Comparison of ENCODE assay signal across 25 cellular contexts in genomic region chr12:20415641-20416040, GRCh38. TPM values are rescaled to one million over a fixed set of nuclear protein-coding genes. Genes with fewer than 3 reads are reported as not detected.
DNase-seq lines count a peak whose midpoint lies in the region; ATAC-seq and TF ChIP-seq lines count a peak whose summit lies in the region.
"Had no signal": no experiment of that assay in that cellular context is flagged by ENCODE, and none has a peak within 500 bp of the region (broad histone marks: within the 10 kb centered on the region; RNA-seq: fewer than 3 reads in every experiment).

No MANE protein-coding gene starts in this region.

- peak overlapping the region in 6 of 11 experiments; percentile 16 to 49 (median 35); a peak in 7 of 22 replicates for H3K4me2 ChIP-seq in BLaER1 treated with 17β-estradiol and CSF1 and Interleukin-3, amounts not matched to agents 10 nM and 100 nM
- H3K4me2 ChIP-seq: GM23338, PC-9 had no signal

- H4K20me1 ChIP-seq in BLaER1 treated with 17β-estradiol and CSF1 and Interleukin-3, amounts not matched to agents 10 nM and 100 nM: no peaks in the 10 kb centered on the region

- H3K27me3 ChIP-seq in BLaER1 treated with 17β-estradiol and CSF1 and Interleukin-3, amounts not matched to agents 10 nM and 100 nM: no peaks in the 10 kb centered on the region; a peak in 1 of 22 replicates
- no peaks in the 10 kb centered on the region for H3K27me3 ChIP-seq in right atrium auricular region

- H3K9ac ChIP-seq in BLaER1 treated with 17β-estradiol and CSF1 and Interleukin-3, amounts not matched to agents 10 nM and 100 nM: no peak overlapping the region

- H3K4me1 ChIP-seq in BLaER1 treated with 17β-estradiol and CSF1 and Interleukin-3, amounts not matched to agents 10 nM and 100 nM: peaks cover 4 to 26% (median 13%) of the 10 kb centered on the region in 10 experiments; a peak in 16 of 20 replicates
- H3K4me1 ChIP-seq in right atrium auricular region: peaks cover 0 to 40% of the 10 kb centered on the region in 2 donors
- H3K4me1 ChIP-seq: Caco-2 had no signal

- TF ChIP-seq CTCF in choroid plexus epithelial cell (conservative IDR thresholded peaks at IDR 0.05; ENCODE audit: low read depth, low read length) (no peak), right atrium auricular region (IDR thresholded peaks at IDR 0.05) (no peak)

- ATAC-seq in Right ventricle myocardium superior (ENCODE audit: poor library complexity) (peak; percentile 44), sciatic nerve (no peak)
- ATAC-seq: GM12878, GM23338, HepG2, K562 had no signal

- DNase-seq in choroid plexus epithelial cell (ENCODE audit: low read depth) (peak; percentile 56), Right ventricle myocardium superior (peak; percentile 40), right atrium auricular region (ENCODE audit: low spot score) (no peak), sciatic nerve (ENCODE audit: low spot score) (no peak), amniotic stem cell (lab: John Stamatoyannopoulos, UW) (no peak), NK-92 (lab: John Stamatoyannopoulos, UW; ENCODE audit: unreplicated experiment) (no peak), NCI-H1694 (lab: John Stamatoyannopoulos, UW) (no peak)
- DNase-seq: Caco-2; CD4-positive, alpha-beta memory T cell; DMS 273 treated with DMSO at 0.1 percent for 48 hours; DMS79; H9; NCI-H146; NCI-H2029; NCI-H524 treated with DMSO at 0.1 percent for 48 hours; NCI-H82; PC-9; SHP77 had no signal

- no peak overlapping the region for H3K27ac ChIP-seq in BLaER1 treated with 17β-estradiol and CSF1 and Interleukin-3, amounts not matched to agents 10 nM and 100 nM
- peak overlapping the region; percentile 60 to 67 for H3K27ac ChIP-seq in right atrium auricular region
- H3K27ac ChIP-seq: PC-9 had no signal

- no peak overlapping the region for H3K4me3 ChIP-seq in BLaER1 treated with 17β-estradiol and CSF1 and Interleukin-3, amounts not matched to agents 10 nM and 100 nM
- H3K4me3 ChIP-seq in choroid plexus epithelial cell (ENCODE audit: low read depth, low read length) (no peak overlapping the region), right atrium auricular region (peak overlapping the region in 1 of 2 donors; percentile 17)
- H3K4me3 ChIP-seq: GM12878, GM23338, K562, PC-9 had no signal

- H3K36me3 ChIP-seq in BLaER1 treated with 17β-estradiol and CSF1 and Interleukin-3, amounts not matched to agents 10 nM and 100 nM: no peaks in the 10 kb centered on the region
- H3K36me3 ChIP-seq in right atrium auricular region: no peaks in the 10 kb centered on the region

- H3K9me3 ChIP-seq in BLaER1 treated with 17β-estradiol and CSF1 and Interleukin-3, amounts not matched to agents 10 nM and 100 nM (replicated peaks in 1 of 11): no peaks in the 10 kb centered on the region
- H3K9me3 ChIP-seq in right atrium auricular region: no peaks in the 10 kb centered on the region
- H3K9me3 ChIP-seq: Caco-2 had no signal

- intact Hi-C loops in Right ventricle myocardium superior (cut with DNase I) (no loop called here), sciatic nerve (cut with DNase I) (no loop called here)

RNA-seq across cellular contexts. Expression of gene PDE3A, which starts 47.3 kb away (rescaled TPM):
- total RNA-seq in Right ventricle myocardium superior (153 TPM), right atrium auricular region (100 to 1,000 TPM in 1 of 2 donors, 10 to 100 TPM in 1; 80.7 to 127 TPM), sciatic nerve (10.1 TPM)
- total RNA-seq: A172; CD4-positive, alpha-beta memory T cell; MCF 10A; PC-9 had no signal

Comparison
In these comparisons a context has a peak if more than half of its experiments do, and no peak if none do; other contexts are left out.
1. DNase-seq: peak in choroid plexus epithelial cell (single experiment) and Right ventricle myocardium superior (single experiment); none in right atrium auricular region (single experiment), sciatic nerve (single experiment), amniotic stem cell (single experiment), NK-92 (single experiment) and NCI-H1694 (single experiment).
2. H3K27ac ChIP-seq: peak in right atrium auricular region (2 of 2); none in BLaER1 treated with 17β-estradiol and CSF1 and Interleukin-3, amounts not matched to agents 10 nM and 100 nM (0 of 11).